In the genomic region with DNA sequence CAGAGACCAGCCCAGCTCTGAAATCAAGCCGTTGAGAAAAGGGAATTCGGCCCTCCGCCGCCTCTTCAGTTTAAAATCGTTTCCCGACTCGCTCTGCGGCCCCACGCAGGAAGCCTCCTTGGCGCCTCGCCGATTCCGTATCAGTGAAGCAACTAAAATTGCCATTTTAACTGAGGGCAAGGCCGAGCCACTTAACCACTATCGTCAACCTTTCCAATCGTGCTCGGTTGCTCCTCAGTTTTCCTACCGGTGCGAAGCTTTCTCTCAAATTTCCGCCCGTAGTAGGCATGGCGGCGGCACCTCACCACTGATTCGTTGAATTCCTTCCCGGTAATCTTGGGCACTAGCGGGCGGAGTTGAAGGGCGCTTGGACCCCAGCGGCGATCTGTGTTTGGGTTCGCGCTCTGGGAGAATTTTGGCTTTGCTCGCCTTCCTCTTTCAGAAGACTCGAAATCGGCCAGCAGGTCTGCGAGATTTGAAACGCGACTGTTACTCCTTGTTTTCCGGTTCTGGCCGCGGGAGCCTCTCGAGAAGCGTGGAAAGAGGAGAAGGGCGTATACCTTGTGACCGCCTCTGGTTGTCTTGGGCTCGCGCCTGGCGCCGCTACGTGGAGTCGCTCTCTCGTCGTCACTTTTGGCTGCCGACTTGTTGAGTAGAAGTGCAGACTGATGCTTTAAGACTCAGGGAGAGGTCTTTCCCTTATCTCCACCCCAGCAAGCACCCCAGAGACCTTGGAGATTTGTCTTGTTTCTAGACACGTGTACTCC, we compare ENCODE assay signal across 1 cellular context.
A peak's percentile ranks its signal among the peaks of the same experiment; 100 is the strongest.
TF ChIP-seq lines count a peak whose summit lies in the region.

A gene with protein sequence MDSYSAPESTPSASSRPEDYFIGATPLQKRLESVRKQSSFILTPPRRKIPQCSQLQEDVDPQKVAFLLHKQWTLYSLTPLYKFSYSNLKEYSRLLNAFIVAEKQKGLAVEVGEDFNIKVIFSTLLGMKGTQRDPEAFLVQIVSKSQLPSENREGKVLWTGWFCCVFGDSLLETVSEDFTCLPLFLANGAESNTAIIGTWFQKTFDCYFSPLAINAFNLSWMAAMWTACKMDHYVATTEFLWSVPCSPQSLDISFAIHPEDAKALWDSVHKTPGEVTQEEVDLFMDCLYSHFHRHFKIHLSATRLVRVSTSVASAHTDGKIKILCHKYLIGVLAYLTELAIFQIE (minus strand): TSS at position 569 of the 767 bp plus-strand sequence. CDS start 13,584 bp downstream, outside the sequence.
A gene with protein sequence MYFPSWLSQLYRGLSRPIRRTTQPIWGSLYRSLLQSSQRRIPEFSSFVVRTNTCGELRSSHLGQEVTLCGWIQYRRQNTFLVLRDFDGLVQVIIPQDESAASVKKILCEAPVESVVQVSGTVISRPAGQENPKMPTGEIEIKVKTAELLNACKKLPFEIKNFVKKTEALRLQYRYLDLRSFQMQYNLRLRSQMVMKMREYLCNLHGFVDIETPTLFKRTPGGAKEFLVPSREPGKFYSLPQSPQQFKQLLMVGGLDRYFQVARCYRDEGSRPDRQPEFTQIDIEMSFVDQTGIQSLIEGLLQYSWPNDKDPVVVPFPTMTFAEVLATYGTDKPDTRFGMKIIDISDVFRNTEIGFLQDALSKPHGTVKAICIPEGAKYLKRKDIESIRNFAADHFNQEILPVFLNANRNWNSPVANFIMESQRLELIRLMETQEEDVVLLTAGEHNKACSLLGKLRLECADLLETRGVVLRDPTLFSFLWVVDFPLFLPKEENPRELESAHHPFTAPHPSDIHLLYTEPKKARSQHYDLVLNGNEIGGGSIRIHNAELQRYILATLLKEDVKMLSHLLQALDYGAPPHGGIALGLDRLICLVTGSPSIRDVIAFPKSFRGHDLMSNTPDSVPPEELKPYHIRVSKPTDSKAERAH (plus strand): TSS at position 359 of the 767 bp plus-strand sequence. CDS start 557 bp downstream, outside the sequence.

TF ChIP-seq in H1, 55 proteins besides CTCF, POLR2A, EP300 and RAD21:
- TF ChIP-seq SIN3A (conservative IDR thresholded peaks at IDR 0.05 in 1 of 2, IDR thresholded peaks at IDR 0.05 in 1 of 2; ENCODE audit: low read depth in 1 of 2, low read length in 2 of 2): peak; percentile 73 to 96; a peak in 3 of 4 replicates
- TF ChIP-seq, protein P1, sequence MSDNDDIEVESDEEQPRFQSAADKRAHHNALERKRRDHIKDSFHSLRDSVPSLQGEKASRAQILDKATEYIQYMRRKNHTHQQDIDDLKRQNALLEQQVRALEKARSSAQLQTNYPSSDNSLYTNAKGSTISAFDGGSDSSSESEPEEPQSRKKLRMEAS (IDR thresholded peaks at IDR 0.05): peak; percentile 62
- TF ChIP-seq CTBP2 (IDR thresholded peaks at IDR 0.05; ENCODE audit: borderline replicate concordance, insufficient read depth, insufficient read length, low read length): peak; percentile 40
- TF ChIP-seq KDM1A (IDR thresholded peaks at IDR 0.05; ENCODE audit: borderline replicate concordance, low read length): no peak
- TF ChIP-seq, protein P2, sequence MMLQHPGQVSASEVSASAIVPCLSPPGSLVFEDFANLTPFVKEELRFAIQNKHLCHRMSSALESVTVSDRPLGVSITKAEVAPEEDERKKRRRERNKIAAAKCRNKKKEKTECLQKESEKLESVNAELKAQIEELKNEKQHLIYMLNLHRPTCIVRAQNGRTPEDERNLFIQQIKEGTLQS (IDR thresholded peaks at IDR 0.05; ENCODE audit: insufficient read depth, low read depth, low read length): peak; percentile 51; the same call in 1 of the 2 replicates
- TF ChIP-seq KDM4A (IDR thresholded peaks at IDR 0.05; ENCODE audit: low read depth, low read length, severe bottlenecking): peak; percentile 83
- TF ChIP-seq MAFK (IDR thresholded peaks at IDR 0.05; ENCODE audit: low read depth, low read length): no peak; the same call in 1 of the 2 replicates
- no peak for TF ChIP-seq JUN (IDR thresholded peaks at IDR 0.05; ENCODE audit: low read depth, low read length)
- TF ChIP-seq SP4 (IDR thresholded peaks at IDR 0.05; ENCODE audit: low read length): peak; percentile 65; the same call in 1 of the 2 replicates
- peak; percentile 53 for TF ChIP-seq BACH1 (IDR thresholded peaks at IDR 0.05; ENCODE audit: low read length)
- peak; percentile 89 for TF ChIP-seq TAF1 (IDR thresholded peaks at IDR 0.05; ENCODE audit: low read depth, low read length)
- TF ChIP-seq NRF1 (IDR thresholded peaks at IDR 0.05; ENCODE audit: low read depth, low read length): no peak
- no peak for TF ChIP-seq SIRT6 (IDR thresholded peaks at IDR 0.05; ENCODE audit: low read length)
- TF ChIP-seq ASH2L (IDR thresholded peaks at IDR 0.05; ENCODE audit: low read length): peak; percentile 94
- TF ChIP-seq TEAD4 (IDR thresholded peaks at IDR 0.05; ENCODE audit: low read depth, low read length): 0 out of 2 replicates have a peak, but pooled peaks have one; percentile 26
- no peak for TF ChIP-seq POU5F1 (IDR thresholded peaks at IDR 0.05; ENCODE audit: low read depth, low read length)
- TF ChIP-seq RBBP5 (IDR thresholded peaks at IDR 0.05; ENCODE audit: borderline replicate concordance, low read depth, low read length): 0 out of 2 replicates have a peak, but pooled peaks have one; percentile 34
- TF ChIP-seq GTF2F1 (IDR thresholded peaks at IDR 0.05; ENCODE audit: borderline replicate concordance, low read depth, low read length): no peak
- no peak for TF ChIP-seq RFX5 (IDR thresholded peaks at IDR 0.05; ENCODE audit: borderline replicate concordance, low read depth, low read length)
- peak; percentile 96 for TF ChIP-seq CREB1 (IDR thresholded peaks at IDR 0.05)
- TF ChIP-seq FOSL1 (IDR thresholded peaks at IDR 0.05; ENCODE audit: insufficient read depth, low read depth, low read length): no peak
- TF ChIP-seq SP1 (IDR thresholded peaks at IDR 0.05; ENCODE audit: low read depth, low read length): no peak
- no peak for TF ChIP-seq HDAC6 (IDR thresholded peaks at IDR 0.05; ENCODE audit: low read depth, low read length)
- TF ChIP-seq TCF12 (IDR thresholded peaks at IDR 0.05; ENCODE audit: low read depth, low read length): no peak
- peak; percentile 77 for TF ChIP-seq TBP (IDR thresholded peaks at IDR 0.05; ENCODE audit: low read depth, low read length)
- no peak for TF ChIP-seq EGR1 (IDR thresholded peaks at IDR 0.05; ENCODE audit: borderline replicate concordance, low read depth, low read length)
- peak; percentile 55 for TF ChIP-seq SIX5 (IDR thresholded peaks at IDR 0.05; ENCODE audit: low read depth, low read length)
- TF ChIP-seq JUND (IDR thresholded peaks at IDR 0.05; ENCODE audit: low read length): 0 out of 2 replicates have a peak, but pooled peaks have one; percentile 6
- TF ChIP-seq HDAC2 (IDR thresholded peaks at IDR 0.05; ENCODE audit: borderline replicate concordance in 1 of 2, low read depth in 2 of 2, low read length in 2 of 2): no peak; a peak in 1 of 4 replicates
- peak; percentile 66; the same call in 1 of the 2 replicates for TF ChIP-seq CEBPB (IDR thresholded peaks at IDR 0.05; ENCODE audit: low read depth, low read length)
- no peak for TF ChIP-seq CBX8 (IDR thresholded peaks at IDR 0.05; ENCODE audit: borderline replicate concordance, low read depth, low read length)
- no peak for TF ChIP-seq BRCA1 (IDR thresholded peaks at IDR 0.05; ENCODE audit: low read depth, low read length)
- TF ChIP-seq, protein P3, sequence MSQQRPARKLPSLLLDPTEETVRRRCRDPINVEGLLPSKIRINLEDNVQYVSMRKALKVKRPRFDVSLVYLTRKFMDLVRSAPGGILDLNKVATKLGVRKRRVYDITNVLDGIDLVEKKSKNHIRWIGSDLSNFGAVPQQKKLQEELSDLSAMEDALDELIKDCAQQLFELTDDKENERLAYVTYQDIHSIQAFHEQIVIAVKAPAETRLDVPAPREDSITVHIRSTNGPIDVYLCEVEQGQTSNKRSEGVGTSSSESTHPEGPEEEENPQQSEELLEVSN (IDR thresholded peaks at IDR 0.05): no peak
- peak; percentile 43; the same call in 1 of the 2 replicates for TF ChIP-seq SRF (IDR thresholded peaks at IDR 0.05; ENCODE audit: low read depth, low read length)
- TF ChIP-seq EZH2 (IDR thresholded peaks at IDR 0.05; ENCODE audit: low read depth, low read length, severe bottlenecking): no peak
- TF ChIP-seq NANOG (IDR thresholded peaks at IDR 0.05; ENCODE audit: insufficient read depth, low read depth, low read length, poor library complexity, severe bottlenecking): no peak
- TF ChIP-seq TAF7 (optimal IDR thresholded peaks at IDR 0.05; ENCODE audit: borderline replicate concordance, low read depth, low read length): peak; percentile 70
- no peak; the same call in none of the 2 replicates for TF ChIP-seq KDM5A (IDR thresholded peaks at IDR 0.05; ENCODE audit: low read length)
- TF ChIP-seq CHD1 (IDR thresholded peaks at IDR 0.05; ENCODE audit: low read depth, low read length): no peak
- TF ChIP-seq, protein P4, sequence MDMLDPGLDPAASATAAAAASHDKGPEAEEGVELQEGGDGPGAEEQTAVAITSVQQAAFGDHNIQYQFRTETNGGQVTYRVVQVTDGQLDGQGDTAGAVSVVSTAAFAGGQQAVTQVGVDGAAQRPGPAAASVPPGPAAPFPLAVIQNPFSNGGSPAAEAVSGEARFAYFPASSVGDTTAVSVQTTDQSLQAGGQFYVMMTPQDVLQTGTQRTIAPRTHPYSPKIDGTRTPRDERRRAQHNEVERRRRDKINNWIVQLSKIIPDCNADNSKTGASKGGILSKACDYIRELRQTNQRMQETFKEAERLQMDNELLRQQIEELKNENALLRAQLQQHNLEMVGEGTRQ (IDR thresholded peaks at IDR 0.05; ENCODE audit: low read length): no peak
- peak; percentile 100 for TF ChIP-seq YY1 (IDR thresholded peaks at IDR 0.05; ENCODE audit: low read depth, low read length)
- TF ChIP-seq, protein P5, sequence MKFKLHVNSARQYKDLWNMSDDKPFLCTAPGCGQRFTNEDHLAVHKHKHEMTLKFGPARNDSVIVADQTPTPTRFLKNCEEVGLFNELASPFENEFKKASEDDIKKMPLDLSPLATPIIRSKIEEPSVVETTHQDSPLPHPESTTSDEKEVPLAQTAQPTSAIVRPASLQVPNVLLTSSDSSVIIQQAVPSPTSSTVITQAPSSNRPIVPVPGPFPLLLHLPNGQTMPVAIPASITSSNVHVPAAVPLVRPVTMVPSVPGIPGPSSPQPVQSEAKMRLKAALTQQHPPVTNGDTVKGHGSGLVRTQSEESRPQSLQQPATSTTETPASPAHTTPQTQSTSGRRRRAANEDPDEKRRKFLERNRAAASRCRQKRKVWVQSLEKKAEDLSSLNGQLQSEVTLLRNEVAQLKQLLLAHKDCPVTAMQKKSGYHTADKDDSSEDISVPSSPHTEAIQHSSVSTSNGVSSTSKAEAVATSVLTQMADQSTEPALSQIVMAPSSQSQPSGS (IDR thresholded peaks at IDR 0.05; ENCODE audit: low read length): peak; percentile 71; the same call in 1 of the 2 replicates
- peak; percentile 5 for TF ChIP-seq SAP30 (IDR thresholded peaks at IDR 0.05; ENCODE audit: insufficient read depth, insufficient replicate concordance, low read length)
- peak; percentile 94 for TF ChIP-seq POLR2AphosphoS5 (IDR thresholded peaks at IDR 0.05; ENCODE audit: low read depth, low read length)
- TF ChIP-seq CHD2 (IDR thresholded peaks at IDR 0.05; ENCODE audit: low read length): no peak; the same call in 1 of the 2 replicates
- TF ChIP-seq PHF8 (conservative IDR thresholded peaks at IDR 0.05; ENCODE audit: low read depth, low read length): peak; percentile 87
- no peak for TF ChIP-seq RNF2 (IDR thresholded peaks at IDR 0.05; ENCODE audit: borderline replicate concordance, low read depth, low read length, missing control alignments, poor library complexity, severe bottlenecking)
